16 cellular contexts compared by ENCODE assay signal in genomic region chr7:93894966-93895650, GRCh38. TPM values are rescaled to one million over a fixed set of nuclear protein-coding genes. Genes with fewer than 3 reads are reported as not detected.
DNase-seq lines count a peak whose midpoint lies in the region; ATAC-seq and TF ChIP-seq lines count a peak whose summit lies in the region.
"Had no signal": no experiment of that assay in that cellular context is flagged by ENCODE, and none has a peak within 500 bp of the region (broad histone marks: within the 10 kb centered on the region; RNA-seq: fewer than 3 reads in every experiment).

No MANE protein-coding gene starts in this region.

- ATAC-seq in SK-N-SH treated with all-trans-retinoic acid at 6 μM for 48 hours (no peak), GM21737 (IDR thresholded peaks at IDR 0.05; ENCODE audit: unreplicated experiment) (no peak)

- no peaks in the 10 kb centered on the region for H3K9me3 Mint-ChIP-seq in mesothelial cell of epicardium
- H3K9me3 Mint-ChIP-seq: CD4-positive, alpha-beta T cell had no signal

- H3K4me1 Mint-ChIP-seq in mesothelial cell of epicardium = peaks cover 17% of the 10 kb centered on the region

- peaks cover 7% of the 10 kb centered on the region for H3K27me3 Mint-ChIP-seq in mesothelial cell of epicardium (ENCODE audit: low read depth)

- H3K27ac Mint-ChIP-seq in mesothelial cell of epicardium = peak overlapping the region; percentile 67
- H3K27ac Mint-ChIP-seq: CD4-positive, alpha-beta T cell had no signal

- DNase-seq in D341Med (ENCODE audit: low spot score) = peak; percentile 52
- peak; percentile 72 for DNase-seq in NCI-H69 (lab: John Stamatoyannopoulos, UW)
- DNase-seq in erythroblast (lab: John Stamatoyannopoulos, UW) = peak; percentile 77
- DNase-seq in mesothelial cell of epicardium (ENCODE audit: low spot score in 2 of 2, unreplicated experiment in 2 of 2) = no peak
- DNase-seq in SK-N-DZ (ENCODE audit: low spot score) = no peak
- DNase-seq in activated CD4-positive, CD25-positive, alpha-beta regulatory T cell (lab: John Stamatoyannopoulos, UW) = no peak
- DNase-seq: CD4-positive, alpha-beta T cell; GF-D8; GOT3; MG63; NCI-H1105 treated with DMSO at 0.1 percent for 48 hours; NCI-H2029; NCI-H510A treated with DMSO at 0.1 percent for 48 hours had no signal

- no peak for TF ChIP-seq CTCF in mesothelial cell of epicardium (IDR thresholded peaks at IDR 0.05; ENCODE audit: unreplicated experiment)

- TF ChIP-seq POLR2A in erythroblast (IDR thresholded peaks at IDR 0.05; ENCODE audit: low read length) = no peak

- H3K36me3 Mint-ChIP-seq in mesothelial cell of epicardium = no peaks in the 10 kb centered on the region

- H3K4me3 Mint-ChIP-seq in mesothelial cell of epicardium = no peak overlapping the region
- H3K4me3 Mint-ChIP-seq: CD4-positive, alpha-beta T cell had no signal

TF ChIP-seq in SK-N-SH treated with all-trans-retinoic acid at 6 μM for 48 hours, 23 proteins besides CTCF, POLR2A, EP300 and RAD21:
- TF ChIP-seq, protein P1, sequence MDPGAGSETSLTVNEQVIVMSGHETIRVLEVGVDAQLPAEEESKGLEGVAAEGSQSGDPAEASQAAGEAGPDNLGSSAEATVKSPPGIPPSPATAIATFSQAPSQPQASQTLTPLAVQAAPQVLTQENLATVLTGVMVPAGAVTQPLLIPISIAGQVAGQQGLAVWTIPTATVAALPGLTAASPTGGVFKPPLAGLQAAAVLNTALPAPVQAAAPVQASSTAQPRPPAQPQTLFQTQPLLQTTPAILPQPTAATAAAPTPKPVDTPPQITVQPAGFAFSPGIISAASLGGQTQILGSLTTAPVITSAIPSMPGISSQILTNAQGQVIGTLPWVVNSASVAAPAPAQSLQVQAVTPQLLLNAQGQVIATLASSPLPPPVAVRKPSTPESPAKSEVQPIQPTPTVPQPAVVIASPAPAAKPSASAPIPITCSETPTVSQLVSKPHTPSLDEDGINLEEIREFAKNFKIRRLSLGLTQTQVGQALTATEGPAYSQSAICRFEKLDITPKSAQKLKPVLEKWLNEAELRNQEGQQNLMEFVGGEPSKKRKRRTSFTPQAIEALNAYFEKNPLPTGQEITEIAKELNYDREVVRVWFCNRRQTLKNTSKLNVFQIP (CRISPR knock-in tag; IDR thresholded peaks at IDR 0.05; ENCODE audit: borderline replicate concordance, low read depth) = no peak
- no peak for TF ChIP-seq OSR1 (CRISPR knock-in tag; IDR thresholded peaks at IDR 0.05)
- no peak for TF ChIP-seq CSRNP3 (CRISPR knock-in tag; IDR thresholded peaks at IDR 0.05)
- no peak for TF ChIP-seq ZFP3 (CRISPR knock-in tag; IDR thresholded peaks at IDR 0.05)
- no peak for TF ChIP-seq ZNF70 (CRISPR knock-in tag; IDR thresholded peaks at IDR 0.05)
- TF ChIP-seq CSDC2 (CRISPR knock-in tag; IDR thresholded peaks at IDR 0.05) = no peak
- no peak for TF ChIP-seq GLIS3 (CRISPR knock-in tag; IDR thresholded peaks at IDR 0.05)
- TF ChIP-seq ZNF8 (CRISPR knock-in tag; IDR thresholded peaks at IDR 0.05) = no peak
- TF ChIP-seq, protein P2, sequence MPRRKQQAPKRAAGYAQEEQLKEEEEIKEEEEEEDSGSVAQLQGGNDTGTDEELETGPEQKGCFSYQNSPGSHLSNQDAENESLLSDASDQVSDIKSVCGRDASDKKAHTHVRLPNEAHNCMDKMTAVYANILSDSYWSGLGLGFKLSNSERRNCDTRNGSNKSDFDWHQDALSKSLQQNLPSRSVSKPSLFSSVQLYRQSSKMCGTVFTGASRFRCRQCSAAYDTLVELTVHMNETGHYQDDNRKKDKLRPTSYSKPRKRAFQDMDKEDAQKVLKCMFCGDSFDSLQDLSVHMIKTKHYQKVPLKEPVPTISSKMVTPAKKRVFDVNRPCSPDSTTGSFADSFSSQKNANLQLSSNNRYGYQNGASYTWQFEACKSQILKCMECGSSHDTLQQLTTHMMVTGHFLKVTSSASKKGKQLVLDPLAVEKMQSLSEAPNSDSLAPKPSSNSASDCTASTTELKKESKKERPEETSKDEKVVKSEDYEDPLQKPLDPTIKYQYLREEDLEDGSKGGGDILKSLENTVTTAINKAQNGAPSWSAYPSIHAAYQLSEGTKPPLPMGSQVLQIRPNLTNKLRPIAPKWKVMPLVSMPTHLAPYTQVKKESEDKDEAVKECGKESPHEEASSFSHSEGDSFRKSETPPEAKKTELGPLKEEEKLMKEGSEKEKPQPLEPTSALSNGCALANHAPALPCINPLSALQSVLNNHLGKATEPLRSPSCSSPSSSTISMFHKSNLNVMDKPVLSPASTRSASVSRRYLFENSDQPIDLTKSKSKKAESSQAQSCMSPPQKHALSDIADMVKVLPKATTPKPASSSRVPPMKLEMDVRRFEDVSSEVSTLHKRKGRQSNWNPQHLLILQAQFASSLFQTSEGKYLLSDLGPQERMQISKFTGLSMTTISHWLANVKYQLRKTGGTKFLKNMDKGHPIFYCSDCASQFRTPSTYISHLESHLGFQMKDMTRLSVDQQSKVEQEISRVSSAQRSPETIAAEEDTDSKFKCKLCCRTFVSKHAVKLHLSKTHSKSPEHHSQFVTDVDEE (CRISPR knock-in tag; IDR thresholded peaks at IDR 0.05) = no peak
- no peak for TF ChIP-seq ZNF565 (CRISPR knock-in tag; conservative IDR thresholded peaks at IDR 0.05; ENCODE audit: low read depth)
- no peak for TF ChIP-seq CREB5 (CRISPR knock-in tag; IDR thresholded peaks at IDR 0.05; ENCODE audit: low read depth)
- TF ChIP-seq RARB (CRISPR knock-in tag; IDR thresholded peaks at IDR 0.05) = no peak
- no peak for TF ChIP-seq BACH2 (CRISPR knock-in tag; IDR thresholded peaks at IDR 0.05; ENCODE audit: borderline replicate concordance)
- TF ChIP-seq ARNTL (CRISPR knock-in tag; IDR thresholded peaks at IDR 0.05; ENCODE audit: borderline replicate concordance, low read depth) = no peak
- TF ChIP-seq PPARA (CRISPR knock-in tag; IDR thresholded peaks at IDR 0.05; ENCODE audit: borderline replicate concordance) = no peak
- TF ChIP-seq ESRRG (CRISPR knock-in tag; IDR thresholded peaks at IDR 0.05) = no peak
- no peak for TF ChIP-seq ZFP30 (CRISPR knock-in tag; IDR thresholded peaks at IDR 0.05)

RNA-seq across cellular contexts. Expression of gene TFPI2, which starts 4.6 kb away (rescaled TPM):
- 58.9 to 73.5 TPM (median 69.4 TPM) in 3 replicates for total RNA-seq in mesothelial cell of epicardium
- polyA plus RNA-seq in SK-N-DZ (2014; cell fraction: cytosol; rRNA removed) = not detected in 2 replicates
- 0.96 TPM in 1 of 2 replicates, not detected in the other for polyA plus RNA-seq in SK-N-DZ (2014; cell fraction: nucleus; rRNA removed)
- total RNA-seq: CD4-positive, alpha-beta T cell had no signal

RNA-seq across cellular contexts. Expression of gene GNGT1, which starts 11.3 kb away (rescaled TPM):
- not detected in 3 replicates for total RNA-seq in mesothelial cell of epicardium
- 0.83 TPM in 1 of 2 replicates, not detected in the other for polyA plus RNA-seq in SK-N-DZ (2014; cell fraction: cytosol; rRNA removed)
- polyA plus RNA-seq in SK-N-DZ (2014; cell fraction: nucleus; rRNA removed) = 0.51 and 2.5 TPM in 2 replicates
- total RNA-seq: CD4-positive, alpha-beta T cell; PC-9 had no signal

RNA-seq across cellular contexts. Expression of gene GNG11, which starts 26.4 kb away (rescaled TPM):
- 5.8 to 6.7 TPM (median 6.4 TPM) in 3 replicates for total RNA-seq in mesothelial cell of epicardium
- not detected in 2 replicates for polyA plus RNA-seq in SK-N-DZ (2014; cell fraction: cytosol; rRNA removed)
- polyA plus RNA-seq in SK-N-DZ (2014; cell fraction: nucleus; rRNA removed) = 0.07 TPM in 1 of 2 replicates, not detected in the other
- total RNA-seq: CD4-positive, alpha-beta T cell had no signal

Comparison
In these comparisons a context has a peak if more than half of its experiments do, and no peak if none do; other contexts are left out.
1. DNase-seq: peak in D341Med (single experiment), NCI-H69 (single experiment) and erythroblast (2 of 2); none in mesothelial cell of epicardium (0 of 2), SK-N-DZ (single experiment) and activated CD4-positive, CD25-positive, alpha-beta regulatory T cell (0 of 4).